1 cellular context compared by ENCODE assay signal in genomic region chr2:45990131-45990530, GRCh38.
TF ChIP-seq lines count a peak whose summit lies in the region.

No MANE protein-coding gene starts in this region.

TF ChIP-seq in IMR-90, 13 proteins besides CTCF, POLR2A, EP300 and RAD21 (continued from another document):
- TF ChIP-seq MAZ (IDR thresholded peaks at IDR 0.05; ENCODE audit: borderline replicate concordance, low read depth, low read length) (no peak), ELK1 (IDR thresholded peaks at IDR 0.05; ENCODE audit: borderline replicate concordance, low read depth, low read length) (no peak), SMC3 (IDR thresholded peaks at IDR 0.05; ENCODE audit: low read depth, low read length) (no peak), CHD1 (IDR thresholded peaks at IDR 0.05; ENCODE audit: low read depth, low read length) (no peak), RFX5 (IDR thresholded peaks at IDR 0.05; ENCODE audit: low read depth, low read length) (no peak), MAFK (IDR thresholded peaks at IDR 0.05; ENCODE audit: low read depth, low read length) (no peak), RCOR1 (IDR thresholded peaks at IDR 0.05; ENCODE audit: insufficient replicate concordance, low read length) (no peak)
